15 cellular contexts compared by ENCODE assay signal in genomic region chr9:83670381-83670780, GRCh38. TPM values are rescaled to one million over a fixed set of nuclear protein-coding genes. Genes with fewer than 3 reads are reported as not detected.
DNase-seq lines count a peak whose midpoint lies in the region; ATAC-seq and TF ChIP-seq lines count a peak whose summit lies in the region.
"Had no signal": no experiment of that assay in that cellular context is flagged by ENCODE, and none has a peak within 500 bp of the region (broad histone marks: within the 10 kb centered on the region; RNA-seq: fewer than 3 reads in every experiment).

No MANE protein-coding gene starts in this region.

- no peaks in the 10 kb centered on the region for H3K27me3 Mint-ChIP-seq in activated T-cell treated with anti-CD3 and anti-CD28 coated beads, Interleukin-2, amount 50 U/mL, for 72 hours (ENCODE audit: low read depth)

- no peak for ATAC-seq in activated T-cell treated with anti-CD3 and anti-CD28 coated beads, Interleukin-2, amount 50 U/mL, for 72 hours (replicated peaks in 1 of 2)
- ATAC-seq in lower lobe of right lung (no peak), GM18870 (IDR thresholded peaks at IDR 0.05; ENCODE audit: unreplicated experiment) (no peak), mucosa of descending colon (no peak)
- ATAC-seq: CD8-positive, alpha-beta T cell; HepG2 had no signal

- H3K36me3 ChIP-seq in lower lobe of right lung (peaks cover 63% of the 10 kb centered on the region), mucosa of descending colon (ENCODE audit: low read depth) (no peaks in the 10 kb centered on the region)

- intact Hi-C loops in lower lobe of right lung (cut with DNase I) (no loop called here), mucosa of descending colon (cut with DNase I, micrococcal nuclease) (no loop called here)

- H3K4me3 ChIP-seq in lower lobe of right lung (no peak overlapping the region), mucosa of descending colon (no peak overlapping the region)
- H3K4me3 ChIP-seq: HAP-1 had no signal

- H3K36me3 Mint-ChIP-seq in activated T-cell treated with anti-CD3 and anti-CD28 coated beads, Interleukin-2, amount 50 U/mL, for 72 hours (ENCODE audit: insufficient read depth in 2 of 2), result peaks cover 0 to 28% of the 10 kb centered on the region in 2 donors

- H3K9me3 ChIP-seq in lower lobe of right lung (no peaks in the 10 kb centered on the region), mucosa of descending colon (no peaks in the 10 kb centered on the region)
- H3K9me3 ChIP-seq: HAP-1 had no signal

- peaks cover 11% of the 10 kb centered on the region for H3K4me1 ChIP-seq in lower lobe of right lung
- no peaks in the 10 kb centered on the region for H3K4me1 ChIP-seq in mucosa of descending colon (ENCODE audit: low read depth)

- H3K27ac ChIP-seq in lower lobe of right lung, result no peak overlapping the region

- H3K4me1 Mint-ChIP-seq in activated T-cell treated with anti-CD3 and anti-CD28 coated beads, Interleukin-2, amount 50 U/mL, for 72 hours (ENCODE audit: low read depth), result peaks cover 14% of the 10 kb centered on the region

- H3K4me3 Mint-ChIP-seq in activated T-cell treated with anti-CD3 and anti-CD28 coated beads, Interleukin-2, amount 50 U/mL, for 72 hours, result no peak overlapping the region
- H3K4me3 Mint-ChIP-seq: CD14-positive monocyte; CD8-positive, alpha-beta T cell had no signal

- no peaks in the 10 kb centered on the region for H3K9me3 Mint-ChIP-seq in activated T-cell treated with anti-CD3 and anti-CD28 coated beads, Interleukin-2, amount 50 U/mL, for 72 hours
- H3K9me3 Mint-ChIP-seq: CD14-positive monocyte; CD8-positive, alpha-beta T cell had no signal

- H3K27me3 ChIP-seq in lower lobe of right lung (ENCODE audit: low read depth), result no peaks in the 10 kb centered on the region

- H3K27ac Mint-ChIP-seq in activated T-cell treated with anti-CD3 and anti-CD28 coated beads, Interleukin-2, amount 50 U/mL, for 72 hours, result peak overlapping the region; percentile 9
- H3K27ac Mint-ChIP-seq: CD8-positive, alpha-beta T cell had no signal

- DNase-seq in activated T-cell treated with anti-CD3 and anti-CD28 coated beads, Interleukin-2, amount 50 U/mL, for 72 hours, result no peak
- DNase-seq in activated T-cell treated with anti-CD3 and anti-CD28 coated beads, Interleukin-2, amount 50 U/mL, for 1 hour, result no peak
- peak; percentile 30 for DNase-seq in MV-4-11 (lab: John Stamatoyannopoulos, UW)
- peak; percentile 51 for DNase-seq in myocyte (ENCODE audit: low read depth)
- no peak for DNase-seq in lower lobe of right lung
- DNase-seq in mucosa of descending colon, result no peak
- DNase-seq: CD8-positive, alpha-beta T cell; COR-L47; DMS153; DMS79 treated with DMSO at 0.1 percent for 48 hours; EL had no signal

- TF ChIP-seq CTCF in lower lobe of right lung (IDR thresholded peaks at IDR 0.05) (no peak), mucosa of descending colon (IDR thresholded peaks at IDR 0.05) (no peak)

RNA-seq across cellular contexts. Expression of gene UBQLN1, which starts 37.4 kb away (rescaled TPM):
- total RNA-seq in activated T-cell treated with anti-CD3 and anti-CD28 coated beads, Interleukin-2, amount 50 U/mL, for 72 hours, result 10 to 100 TPM; 79.0 to 80.5 TPM
- total RNA-seq in myocyte (76.1 and 84.2 TPM in 2 replicates), lower lobe of right lung (88.4 TPM), mucosa of descending colon (10 to 100 TPM; 74.3 to 100.0 (median 80.6) TPM)
- 43.3 TPM for polyA plus RNA-seq in myocyte (2012)

RNA-seq across cellular contexts. Expression of gene IDNK, which starts 47.4 kb away (rescaled TPM):
- 10 to 100 TPM; 10.6 to 10.7 TPM for total RNA-seq in activated T-cell treated with anti-CD3 and anti-CD28 coated beads, Interleukin-2, amount 50 U/mL, for 72 hours
- 3.2 and 3.4 TPM in 2 replicates for total RNA-seq in myocyte
- 3.5 TPM for polyA plus RNA-seq in myocyte (2012)
- total RNA-seq in lower lobe of right lung, result 4.2 TPM
- total RNA-seq in mucosa of descending colon, result 10 to 100 TPM in 1 of 3 donors, 1 to 10 TPM in 2; 6.8 to 10.6 (median 7.1) TPM

Comparison
In these comparisons a context has a peak if more than half of its experiments do, and no peak if none do; other contexts are left out.
1. DNase-seq: peak in MV-4-11 (single experiment) and myocyte (single experiment); none in activated T-cell treated with anti-CD3 and anti-CD28 coated beads, Interleukin-2, amount 50 U/mL, for 72 hours (0 of 2), activated T-cell treated with anti-CD3 and anti-CD28 coated beads, Interleukin-2, amount 50 U/mL, for 1 hour (single experiment), lower lobe of right lung (single experiment) and mucosa of descending colon (0 of 3).